Comparison of ENCODE assay signal across 1 cellular context in the genomic region with DNA sequence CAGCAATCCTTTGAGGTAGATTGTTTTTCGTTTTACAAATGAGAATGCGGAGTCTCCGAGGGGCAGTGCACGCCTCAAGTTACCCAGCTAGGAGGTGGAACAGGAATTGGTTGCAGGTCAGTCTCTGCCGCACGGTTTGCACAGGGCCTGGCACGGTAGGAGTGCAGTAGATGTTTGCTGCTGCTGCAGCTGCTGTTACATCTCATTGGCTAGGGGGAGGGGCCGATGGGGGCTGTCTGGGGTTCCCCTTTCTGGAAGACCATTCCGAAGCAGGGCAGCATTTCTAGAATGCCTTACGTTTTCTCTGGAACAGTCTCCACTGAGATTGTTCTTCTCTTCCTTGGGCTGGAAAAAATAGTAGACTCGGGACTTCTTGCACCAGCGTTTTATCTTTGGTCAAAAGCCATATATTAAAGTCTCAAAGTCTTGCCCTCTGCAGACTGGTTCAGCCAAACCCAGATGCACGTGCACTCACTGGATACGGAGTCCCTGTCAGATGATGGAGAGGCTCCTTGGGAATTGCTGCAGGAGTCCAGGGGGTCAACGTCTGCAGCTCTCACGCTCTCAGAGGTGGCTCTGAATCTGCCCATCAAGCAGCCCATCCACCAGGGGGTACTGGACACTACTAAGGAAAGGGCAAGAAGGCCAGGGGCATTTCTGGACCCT.
A peak's percentile ranks its signal among the peaks of the same experiment; 100 is the strongest.
TF ChIP-seq lines count a peak whose summit lies in the region.

No MANE protein-coding gene starts in this region.

TF ChIP-seq in GM12878, 131 proteins besides CTCF, POLR2A, EP300 and RAD21:
- peak; percentile 27; the same call in 1 of the 2 replicates for TF ChIP-seq SPI1 (IDR thresholded peaks at IDR 0.05; ENCODE audit: borderline replicate concordance, insufficient read depth, low read depth, low read length)
- TF ChIP-seq TCF12 (IDR thresholded peaks at IDR 0.05; ENCODE audit: low read depth, low read length), result 0 out of 2 replicates have a peak, but pooled peaks have one; percentile 32
- TF ChIP-seq FOXK2 (IDR thresholded peaks at IDR 0.05), result no peak
- 0 out of 2 replicates have a peak, but pooled peaks have one; percentile 32 for TF ChIP-seq POLR2AphosphoS5 (IDR thresholded peaks at IDR 0.05; ENCODE audit: low read length)
